ENCODE assay signal across 8 cellular contexts in the genomic region with DNA sequence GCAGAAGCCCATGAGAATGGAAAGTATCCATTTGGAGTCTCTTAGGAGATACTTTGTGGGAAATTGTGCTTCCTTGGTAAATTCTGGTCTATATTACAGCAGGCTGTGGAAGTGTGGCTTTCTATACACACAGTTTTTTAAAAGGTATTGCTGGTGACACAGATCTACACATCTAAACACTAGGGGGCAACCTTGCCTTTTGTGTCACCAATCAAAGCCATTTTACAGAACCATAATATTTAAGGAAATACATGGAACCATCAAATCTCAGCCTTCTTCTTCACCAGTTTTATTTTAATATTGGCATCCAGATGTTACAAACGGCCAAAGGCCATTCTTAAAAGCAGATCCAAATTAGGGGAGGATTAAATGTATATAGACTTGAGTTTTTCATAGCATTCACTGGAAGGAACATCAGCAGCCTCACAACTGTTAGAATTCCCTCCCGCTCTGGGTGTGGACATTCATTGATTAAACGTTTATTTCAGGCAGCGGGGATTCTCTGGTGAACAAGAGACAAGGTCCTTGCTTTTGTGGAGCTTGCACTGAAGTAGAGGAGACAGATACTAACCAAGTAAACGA.
DNase-seq lines count a peak whose midpoint lies in the region; ATAC-seq and TF ChIP-seq lines count a peak whose summit lies in the region.

No MANE protein-coding gene starts in this region.

- H3K9me3 ChIP-seq in gastroesophageal sphincter (no peaks in the 10 kb centered on the region), prostate gland (no peaks in the 10 kb centered on the region)

- TF ChIP-seq CTCF in HFFc6 (IDR thresholded peaks at IDR 0.05) (peak; percentile 90), gastroesophageal sphincter (IDR thresholded peaks at IDR 0.05) (peak; percentile 74 to 78 (median 76)), prostate gland (IDR thresholded peaks at IDR 0.05) (peak; percentile 64 to 82 (median 76))
- peak; percentile 83 for TF ChIP-seq CTCF in activated CD8-positive, alpha-beta T cell treated with anti-CD3 and anti-CD28 coated beads for 36 hours (IDR thresholded peaks at IDR 0.05)

- H3K36me3 ChIP-seq in gastroesophageal sphincter (no peaks in the 10 kb centered on the region), prostate gland (no peaks in the 10 kb centered on the region)

- peak; percentile 49 for DNase-seq in activated CD8-positive, alpha-beta memory T cell treated with anti-CD3 and anti-CD28 coated beads, Interleukin-2, amount 10 ng/mL, durations not matched to agents 7 days and 5 days
- DNase-seq in activated CD8-positive, alpha-beta memory T cell treated with anti-CD3 and anti-CD28 coated beads, Interleukin-2, amount 50 U/mL, for 48 hours = no peak
- peak; percentile 65 for DNase-seq in HFFc6
- peak; percentile 38 to 72 for DNase-seq in NCI-H446 (lab: John Stamatoyannopoulos, UW)
- DNase-seq in activated CD8-positive, alpha-beta T cell treated with anti-CD3 and anti-CD28 coated beads for 36 hours = peak; percentile 35
- DNase-seq in prostate gland (ENCODE audit: low spot score) = peak; percentile 49

- H3K27me3 Mint-ChIP-seq in activated CD8-positive, alpha-beta memory T cell treated with anti-CD3 and anti-CD28 coated beads, Interleukin-2, amount 10 ng/mL, durations not matched to agents 7 days and 5 days = peaks cover 13% of the 10 kb centered on the region
- no peaks in the 10 kb centered on the region; the same call in 1 of the 2 replicates for H3K27me3 Mint-ChIP-seq in HFFc6 (ENCODE audit: insufficient read depth)
- peaks cover 4% of the 10 kb centered on the region for H3K27me3 Mint-ChIP-seq in activated CD8-positive, alpha-beta T cell treated with anti-CD3 and anti-CD28 coated beads for 36 hours

- H3K27ac Mint-ChIP-seq in activated CD8-positive, alpha-beta memory T cell treated with anti-CD3 and anti-CD28 coated beads, Interleukin-2, amount 10 ng/mL, durations not matched to agents 7 days and 5 days = no peak overlapping the region
- no peak overlapping the region for H3K27ac Mint-ChIP-seq in HFFc6
- no peak overlapping the region for H3K27ac Mint-ChIP-seq in activated CD8-positive, alpha-beta T cell treated with anti-CD3 and anti-CD28 coated beads for 36 hours

- TF ChIP-seq POLR2A in gastroesophageal sphincter (IDR thresholded peaks at IDR 0.05) = no peak
- TF ChIP-seq POLR2A in prostate gland (IDR thresholded peaks at IDR 0.05) = no peak

- no peaks in the 10 kb centered on the region for H3K36me3 Mint-ChIP-seq in activated CD8-positive, alpha-beta memory T cell treated with anti-CD3 and anti-CD28 coated beads, Interleukin-2, amount 10 ng/mL, durations not matched to agents 7 days and 5 days
- no peaks in the 10 kb centered on the region for H3K36me3 Mint-ChIP-seq in HFFc6 (ENCODE audit: low read depth)
- no peaks in the 10 kb centered on the region for H3K36me3 Mint-ChIP-seq in activated CD8-positive, alpha-beta T cell treated with anti-CD3 and anti-CD28 coated beads for 36 hours (ENCODE audit: low read depth)

- H3K4me3 ChIP-seq in gastroesophageal sphincter (no peak overlapping the region), prostate gland (no peak overlapping the region)

- 36 to 41% methylated on average over 4 to 5 of the region's 5 CpGs for WGBS in gastroesophageal sphincter (ENCODE audit: low coverage in 1 of 2), 2 donors
- WGBS in prostate gland = 54% methylated on average over 5 of the region's 5 CpGs

- ATAC-seq in activated CD8-positive, alpha-beta memory T cell treated with anti-CD3 and anti-CD28 coated beads, Interleukin-2, amount 10 ng/mL, durations not matched to agents 7 days and 5 days = peak; percentile 45
- peak; percentile 49 for ATAC-seq in activated CD8-positive, alpha-beta T cell treated with anti-CD3 and anti-CD28 coated beads for 36 hours
- ATAC-seq in gastroesophageal sphincter (peak; percentile 54), HG03108 (IDR thresholded peaks at IDR 0.05; ENCODE audit: unreplicated experiment) (no peak)

- H3K27me3 ChIP-seq in gastroesophageal sphincter (no peaks in the 10 kb centered on the region), prostate gland (replicated peaks; ENCODE audit: insufficient read depth) (no peaks in the 10 kb centered on the region)

- H3K27ac ChIP-seq in gastroesophageal sphincter = no peak overlapping the region
- no peak overlapping the region for H3K27ac ChIP-seq in prostate gland

- H3K9me3 Mint-ChIP-seq in activated CD8-positive, alpha-beta memory T cell treated with anti-CD3 and anti-CD28 coated beads, Interleukin-2, amount 10 ng/mL, durations not matched to agents 7 days and 5 days (ENCODE audit: low read depth) = no peaks in the 10 kb centered on the region
- H3K9me3 Mint-ChIP-seq in HFFc6 = no peaks in the 10 kb centered on the region
- no peaks in the 10 kb centered on the region for H3K9me3 Mint-ChIP-seq in activated CD8-positive, alpha-beta T cell treated with anti-CD3 and anti-CD28 coated beads for 36 hours

- intact Hi-C loops in activated CD8-positive, alpha-beta T cell treated with anti-CD3 and anti-CD28 coated beads for 36 hours (cut with micrococcal nuclease) = loop anchor here (1.0 to 5.0 kb wide), 2 partner anchors 206 to 296 kb away; no protein-coding TSS in a partner anchor
- intact Hi-C loops in prostate gland (cut with DNase I) = loop anchor here (1.0 kb wide), 1 partner anchor 206 kb away; no protein-coding TSS in a partner anchor

- H3K4me1 ChIP-seq in gastroesophageal sphincter (peaks cover 0 to 7% (median 0%) of the 10 kb centered on the region in 3 donors), prostate gland (replicated peaks) (no peaks in the 10 kb centered on the region)

- no peak overlapping the region for H3K4me3 Mint-ChIP-seq in activated CD8-positive, alpha-beta memory T cell treated with anti-CD3 and anti-CD28 coated beads, Interleukin-2, amount 10 ng/mL, durations not matched to agents 7 days and 5 days
- H3K4me3 Mint-ChIP-seq in HFFc6 = no peak overlapping the region
- no peak overlapping the region for H3K4me3 Mint-ChIP-seq in activated CD8-positive, alpha-beta T cell treated with anti-CD3 and anti-CD28 coated beads for 36 hours

- POLR2A ChIA-PET in activated CD8-positive, alpha-beta T cell treated with anti-CD3 and anti-CD28 coated beads for 36 hours (lab: Charles Lee) = no interaction called here

- CTCF ChIA-PET in activated CD8-positive, alpha-beta memory T cell treated with anti-CD3 and anti-CD28 coated beads, Interleukin-2, amount 10 ng/mL, durations not matched to agents 7 days and 5 days (lab: Charles Lee) = interaction anchor here (0.6 to 2.7 kb wide), 13 partner anchors 11 to 1055 kb away, joined by 3 to 13 read pairs (median 3); no protein-coding TSS in a partner anchor
- CTCF ChIA-PET in activated CD8-positive, alpha-beta T cell treated with anti-CD3 and anti-CD28 coated beads for 36 hours (lab: Charles Lee) = interaction anchor here (0.6 to 6.8 kb wide), 37 partner anchors 9 to 445 kb away, joined by 3 to 100 read pairs (median 4); partner anchors contain the start of genes DCP2 and REEP5

- no peak for TF ChIP-seq EP300 in gastroesophageal sphincter (IDR thresholded peaks at IDR 0.05)

- H3K4me1 Mint-ChIP-seq in activated CD8-positive, alpha-beta memory T cell treated with anti-CD3 and anti-CD28 coated beads, Interleukin-2, amount 10 ng/mL, durations not matched to agents 7 days and 5 days = peaks cover 3% of the 10 kb centered on the region
- peaks cover 44% of the 10 kb centered on the region for H3K4me1 Mint-ChIP-seq in HFFc6 (ENCODE audit: low read depth)
- H3K4me1 Mint-ChIP-seq in activated CD8-positive, alpha-beta T cell treated with anti-CD3 and anti-CD28 coated beads for 36 hours (ENCODE audit: low read depth) = peaks cover 2% of the 10 kb centered on the region
